In the genomic region with DNA sequence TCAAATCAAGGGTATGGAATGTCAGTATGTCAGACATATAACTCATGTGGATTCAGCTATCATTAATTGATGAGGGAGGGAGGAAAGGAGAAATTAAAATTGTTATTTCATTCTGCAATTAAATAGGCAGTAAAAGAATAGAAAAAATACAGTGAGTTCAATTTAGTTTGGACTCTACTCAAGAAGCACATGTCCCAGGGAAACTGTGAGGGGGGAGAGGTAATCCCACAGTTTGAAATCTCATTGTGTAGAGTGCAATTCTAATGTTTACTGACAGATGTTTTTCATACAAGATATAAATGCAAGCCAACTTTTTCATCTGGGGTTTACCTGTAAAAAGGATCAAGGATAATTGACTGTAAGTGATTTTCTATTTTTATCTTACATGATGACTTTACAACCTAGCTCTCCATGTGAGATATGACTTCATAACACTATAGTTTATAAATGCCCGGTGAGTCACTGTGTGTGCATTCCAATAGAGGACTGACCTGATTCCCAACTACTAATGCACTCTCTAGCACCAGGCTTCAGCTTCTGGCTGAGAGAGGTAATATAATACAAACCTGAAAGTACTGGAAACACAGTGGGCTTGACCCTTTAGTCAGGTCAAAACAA, we compare ENCODE assay signal across 12 cellular contexts. TPM values are rescaled to one million over a fixed set of nuclear protein-coding genes. Genes with fewer than 3 reads are reported as not detected.
DNase-seq lines count a peak whose midpoint lies in the region; ATAC-seq, FAIRE-seq and TF ChIP-seq lines count a peak whose summit lies in the region.
"Had no signal": no experiment of that assay in that cellular context is flagged by ENCODE, and none has a peak within 500 bp of the region (broad histone marks: within the 10 kb centered on the region; RNA-seq: fewer than 3 reads in every experiment).

No MANE protein-coding gene starts in this region.

- no peak for ATAC-seq in aorta (ENCODE audit: low FRiP score)

- H3K9me3 Mint-ChIP-seq in activated CD4-positive, alpha-beta memory T cell treated with anti-CD3 and anti-CD28 coated beads, Interleukin-2, amount 10 ng/mL, durations not matched to agents 7 days and 5 days, result peaks cover 5% of the 10 kb centered on the region

- H3K36me3 ChIP-seq in fibroblast of lung (ENCODE audit: control insufficient read depth, insufficient read depth, low read length) (peaks cover 8% of the 10 kb centered on the region), osteoblast (ENCODE audit: insufficient read depth, low read length) (peaks cover 65% of the 10 kb centered on the region), aorta (ENCODE audit: control insufficient read depth in 1 of 2, insufficient read depth in 2 of 2, low read length in 1 of 2) (peaks cover 4% of the 10 kb centered on the region in 2 donors)

- no peak overlapping the region for H3K27ac Mint-ChIP-seq in activated CD4-positive, alpha-beta memory T cell treated with anti-CD3 and anti-CD28 coated beads, Interleukin-2, amount 10 ng/mL, durations not matched to agents 7 days and 5 days

- no peak for FAIRE-seq in RCC 7860 (lab: Jason Lieb, UNC)
- FAIRE-seq: endometrium had no signal

- peaks cover 50% of the 10 kb centered on the region for H3K36me3 Mint-ChIP-seq in activated CD4-positive, alpha-beta memory T cell treated with anti-CD3 and anti-CD28 coated beads, Interleukin-2, amount 10 ng/mL, durations not matched to agents 7 days and 5 days (ENCODE audit: low read depth)

- H3K4me1 ChIP-seq in fibroblast of lung (ENCODE audit: control insufficient read depth, extremely low read depth, insufficient read depth, low read length) (peaks cover 6% of the 10 kb centered on the region), osteoblast (ENCODE audit: insufficient read depth, low read length) (peaks cover 8% of the 10 kb centered on the region), aorta (ENCODE audit: control insufficient read depth in 1 of 2, insufficient read depth in 2 of 2, low read length in 2 of 2) (no peaks in the 10 kb centered on the region)

- H3K4me2 ChIP-seq in fibroblast of lung (ENCODE audit: extremely low read depth, insufficient read depth, low read length), result no peak overlapping the region
- no peak overlapping the region for H3K4me2 ChIP-seq in osteoblast (ENCODE audit: insufficient read depth, low read length)

- no peaks in the 10 kb centered on the region for H3K27me3 Mint-ChIP-seq in activated CD4-positive, alpha-beta memory T cell treated with anti-CD3 and anti-CD28 coated beads, Interleukin-2, amount 10 ng/mL, durations not matched to agents 7 days and 5 days

- intact Hi-C loops in aorta (cut with DNase I), result no loop called here

- no peak overlapping the region for H3K9ac ChIP-seq in fibroblast of lung (ENCODE audit: insufficient read depth, low read length)

- H3K27me3 ChIP-seq in fibroblast of lung (ENCODE audit: control insufficient read depth, insufficient read depth, low read length) (no peaks in the 10 kb centered on the region), osteoblast (ENCODE audit: insufficient read depth, low read length) (no peaks in the 10 kb centered on the region), aorta (ENCODE audit: control insufficient read depth in 1 of 2, insufficient read depth in 2 of 2, low read length in 1 of 2) (no peaks in the 10 kb centered on the region)

- TF ChIP-seq CTCF in fibroblast of lung (conservative IDR thresholded peaks at IDR 0.05 in 1 of 2, IDR thresholded peaks at IDR 0.05 in 1 of 2; ENCODE audit: low read depth in 1 of 2, low read length in 2 of 2) (peak in 1 of 2 donors; percentile 14), osteoblast (IDR thresholded peaks at IDR 0.05; ENCODE audit: extremely low read depth, low read depth, low read length) (no peak)

- H3K9me3 ChIP-seq in fibroblast of lung (ENCODE audit: control insufficient read depth, insufficient read depth, low read depth, low read length), result no peaks in the 10 kb centered on the region
- no peaks in the 10 kb centered on the region for H3K9me3 ChIP-seq in osteoblast (ENCODE audit: low read depth, low read length)
- H3K9me3 ChIP-seq in aorta (ENCODE audit: control insufficient read depth, low read length), result no peaks in the 10 kb centered on the region

- H3K27ac ChIP-seq in fibroblast of lung (ENCODE audit: insufficient read depth, low read length) (peak overlapping the region; percentile 65), osteoblast (ENCODE audit: low read depth, low read length) (peak overlapping the region; percentile 65), aorta (ENCODE audit: low read depth in 1 of 2, low read length in 2 of 2) (no peak overlapping the region)

- no peak overlapping the region for H3K4me3 ChIP-seq in fibroblast of lung (replicated peaks in 1 of 4; ENCODE audit: control extremely low read depth in 1 of 4, insufficient read depth in 1 of 4, low read depth in 3 of 4, low read length in 4 of 4)
- no peak overlapping the region for H3K4me3 ChIP-seq in osteoblast (ENCODE audit: insufficient read depth, low read length)
- no peak overlapping the region for H3K4me3 ChIP-seq in aorta (ENCODE audit: low read length in 2 of 2)

- 5 to 10% methylated on average over 1 of the region's 1 CpG for WGBS in aorta, 2 donors

- H3K4me3 Mint-ChIP-seq in activated CD4-positive, alpha-beta memory T cell treated with anti-CD3 and anti-CD28 coated beads, Interleukin-2, amount 10 ng/mL, durations not matched to agents 7 days and 5 days, result no peak overlapping the region

- H4K20me1 ChIP-seq in fibroblast of lung (ENCODE audit: control insufficient read depth, extremely low read depth, insufficient read depth, low read length) (peaks cover 3% of the 10 kb centered on the region), osteoblast (ENCODE audit: insufficient read depth, low read length) (peaks cover 22% of the 10 kb centered on the region)

- H3K79me2 ChIP-seq in fibroblast of lung (ENCODE audit: control insufficient read depth, insufficient read depth, low read length), result peaks cover 7% of the 10 kb centered on the region
- peaks cover 42% of the 10 kb centered on the region for H3K79me2 ChIP-seq in osteoblast (ENCODE audit: insufficient read depth, low read length)

- CTCF ChIA-PET in activated CD4-positive, alpha-beta memory T cell treated with anti-CD3 and anti-CD28 coated beads, Interleukin-2, amount 10 ng/mL, durations not matched to agents 7 days and 5 days (lab: Charles Lee), result no interaction called here

- no peaks in the 10 kb centered on the region for H3K4me1 Mint-ChIP-seq in activated CD4-positive, alpha-beta memory T cell treated with anti-CD3 and anti-CD28 coated beads, Interleukin-2, amount 10 ng/mL, durations not matched to agents 7 days and 5 days

- DNase-seq in Daoy (ENCODE audit: low read depth) (peak; percentile 34), RCC 7860 (ENCODE audit: low spot score) (peak; percentile 54), fibroblast of lung (ENCODE audit: low read depth in 2 of 2) (peak; percentile 86 to 88), osteoblast (ENCODE audit: insufficient read length, low spot score, missing footprints) (peak; percentile 87), aorta (no peak), ureter (ENCODE audit: low spot score) (no peak)
- DNase-seq in activated CD4-positive, alpha-beta T cell treated with anti-CD3 and anti-CD28 coated beads for 48 hours, result no peak
- DNase-seq in activated CD4-positive, alpha-beta memory T cell treated with anti-CD3 and anti-CD28 coated beads, Interleukin-2, amount 10 ng/mL, durations not matched to agents 7 days and 5 days, result no peak
- DNase-seq: NCI-H510A; stimulated activated CD4-positive, alpha-beta T cell treated with anti-CD3 and anti-CD28 coated beads, Interleukin-4, amount 100 ng/mL, for 1 hour; T-helper 2 cell had no signal

- H2AFZ ChIP-seq in fibroblast of lung (ENCODE audit: low read length) (no peak overlapping the region), osteoblast (ENCODE audit: low read length) (no peak overlapping the region)

- POLR2A ChIA-PET in activated CD4-positive, alpha-beta memory T cell treated with anti-CD3 and anti-CD28 coated beads, Interleukin-2, amount 10 ng/mL, durations not matched to agents 7 days and 5 days (lab: Charles Lee), result no interaction called here

RNA-seq across cellular contexts. Expression of a gene that starts 35.2 kb away (rescaled TPM):
- 6.3 and 6.6 TPM in 2 replicates for total RNA-seq in Daoy (2014; rRNA removed; shearing (Covaris generic))
- total RNA-seq in fibroblast of lung (10.5 and 11.4 TPM in 2 replicates), osteoblast (9.4 and 11.9 TPM in 2 replicates), aorta (10 to 100 TPM in 1 of 2 donors, 1 to 10 TPM in 1; 6.0 to 11.5 TPM), ureter (7.3 TPM)
- polyA plus RNA-seq in fibroblast of lung (4.9 and 7.1 TPM in 2 replicates), aorta (1 to 10 TPM; 2.6 to 4.4 TPM)
- 3.8 and 4.2 TPM in 2 replicates for polyA plus RNA-seq in fibroblast of lung (2012)
- polyA minus RNA-seq in fibroblast of lung (ENCODE audit: low replicate concordance), result 5.2 and 9.9 TPM in 2 replicates
- total RNA-seq in activated CD4-positive, alpha-beta memory T cell treated with anti-CD3 and anti-CD28 coated beads, Interleukin-2, amount 10 ng/mL, durations not matched to agents 7 days and 5 days, result under 1 TPM; 0.20 to 0.45 TPM

RNA-seq across cellular contexts. Expression of a gene that starts 57.1 kb away (rescaled TPM):
- total RNA-seq in Daoy (2014; rRNA removed; shearing (Covaris generic)), result 63.3 and 79.6 TPM in 2 replicates
- total RNA-seq in fibroblast of lung (297 and 342 TPM in 2 replicates), osteoblast (487 and 513 TPM in 2 replicates), aorta (100 to 1,000 TPM; 297 to 338 TPM), ureter (239 TPM)
- polyA plus RNA-seq in fibroblast of lung (421 and 472 TPM in 2 replicates), aorta (100 to 1,000 TPM; 100 to 165 TPM)
- polyA plus RNA-seq in fibroblast of lung (2012), result 226 and 287 TPM in 2 replicates
- 148 and 211 TPM in 2 replicates for polyA minus RNA-seq in fibroblast of lung (ENCODE audit: low replicate concordance)
- 100 to 1,000 TPM; 102 to 108 TPM for total RNA-seq in activated CD4-positive, alpha-beta memory T cell treated with anti-CD3 and anti-CD28 coated beads, Interleukin-2, amount 10 ng/mL, durations not matched to agents 7 days and 5 days

Comparison
In these comparisons a context has a peak if more than half of its experiments do, and no peak if none do; other contexts are left out.
1. DNase-seq: peak in Daoy (single experiment), RCC 7860 (single experiment), fibroblast of lung (2 of 2) and osteoblast (single experiment); none in aorta (0 of 2), activated CD4-positive, alpha-beta T cell treated with anti-CD3 and anti-CD28 coated beads for 48 hours (single experiment), activated CD4-positive, alpha-beta memory T cell treated with anti-CD3 and anti-CD28 coated beads, Interleukin-2, amount 10 ng/mL, durations not matched to agents 7 days and 5 days (single experiment) and ureter (single experiment).
2. H3K27ac ChIP-seq: peak in fibroblast of lung (single experiment) and osteoblast (single experiment); none in aorta (0 of 2).